12 cellular contexts compared by ENCODE assay signal in genomic region chr11:6657346-6657745, GRCh38. TPM values are rescaled to one million over a fixed set of nuclear protein-coding genes. Genes with fewer than 3 reads are reported as not detected.
DNase-seq lines count a peak whose midpoint lies in the region; ATAC-seq and TF ChIP-seq lines count a peak whose summit lies in the region.
"Had no signal": no experiment of that assay in that cellular context is flagged by ENCODE, and none has a peak within 500 bp of the region (broad histone marks: within the 10 kb centered on the region; RNA-seq: fewer than 3 reads in every experiment).

No MANE protein-coding gene starts in this region.

- H3K27ac Mint-ChIP-seq in brain (peak overlapping the region; percentile 67 to 98 (median 97)), neural progenitor cell (no peak overlapping the region)

- in situ Hi-C loops in IMR-90 (cut with MboI; ENCODE audit: low sequenced_read_pairs): no loop called here

- H2BK20ac ChIP-seq in IMR-90 (ENCODE audit: low read depth, low read length): no peak overlapping the region

- H3K14ac ChIP-seq in IMR-90 (replicated peaks; ENCODE audit: low read depth, low read length): no peak overlapping the region

- H3K18ac ChIP-seq in IMR-90 (ENCODE audit: low read depth, low read length): no peak overlapping the region

- H2BK5ac ChIP-seq in IMR-90 (ENCODE audit: low read depth, low read length, poor library complexity, severe bottlenecking): no peak overlapping the region

- H4K8ac ChIP-seq in IMR-90 (ENCODE audit: low read depth in 2 of 2, low read length in 2 of 2): no peak overlapping the region

- peak; percentile 28 for DNase-seq in IMR-90
- no peak for DNase-seq in neural progenitor cell (ENCODE audit: low spot score)
- no peak for DNase-seq in A172 (ENCODE audit: low spot score)
- DNase-seq: esophagus squamous epithelium, NCI-H446 treated with DMSO at 0.1 percent for 48 hours, PC-3, stomach had no signal

- H3K4me1 ChIP-seq in IMR-90 (ENCODE audit: control insufficient read depth, insufficient read depth, low read length) (peaks cover 5% of the 10 kb centered on the region), neural progenitor cell (peaks cover 3% of the 10 kb centered on the region)

- H3K9me3 Mint-ChIP-seq in brain (no peaks in the 10 kb centered on the region), neural progenitor cell (no peaks in the 10 kb centered on the region)

- peaks cover 3 to 17% of the 10 kb centered on the region in 2 experiments; a peak in 2 of 4 replicates for H3K79me1 ChIP-seq in IMR-90 (ENCODE audit: low read depth in 1 of 2, low read length in 2 of 2)

- no peak overlapping the region for H4K5ac ChIP-seq in IMR-90 (ENCODE audit: low read depth, low read length)

- H2AK9ac ChIP-seq in IMR-90 (replicated peaks; ENCODE audit: low read depth, low read length, poor library complexity): no peak overlapping the region

- no peak overlapping the region for H2BK15ac ChIP-seq in IMR-90 (ENCODE audit: low read depth, low read length)

- no peak overlapping the region for H2BK120ac ChIP-seq in IMR-90 (ENCODE audit: low read depth, low read length)

- dilution Hi-C loops in IMR-90 (cut with HindIII; ENCODE audit: low sequenced_read_pairs, unreplicated experiment): no loop called here

- H3K36me3 Mint-ChIP-seq in brain (no peaks in the 10 kb centered on the region), neural progenitor cell (no peaks in the 10 kb centered on the region)

- TF ChIP-seq CTCF in IMR-90 (conservative IDR thresholded peaks at IDR 0.05; ENCODE audit: low read depth, low read length) (no peak), brain (conservative IDR thresholded peaks at IDR 0.05) (no peak), neural progenitor cell (IDR thresholded peaks at IDR 0.05) (no peak)

- H3K27ac ChIP-seq in IMR-90 (ENCODE audit: insufficient read depth, low read length): no peak overlapping the region
- no peak overlapping the region for H3K27ac ChIP-seq in neural progenitor cell
- H3K27ac ChIP-seq: C4-2B, neutrophil had no signal

- H3K9ac ChIP-seq in IMR-90 (ENCODE audit: low read depth, low read length) (no peak overlapping the region), neural progenitor cell (no peak overlapping the region)

- H3K4me1 Mint-ChIP-seq in brain: peaks cover 16% of the 10 kb centered on the region
- H3K4me1 Mint-ChIP-seq in neural progenitor cell: peaks cover 11% of the 10 kb centered on the region

- peaks cover 5% of the 10 kb centered on the region for H3K27me3 Mint-ChIP-seq in brain
- H3K27me3 Mint-ChIP-seq in neural progenitor cell (ENCODE audit: insufficient read depth, low read depth): peaks cover 5% of the 10 kb centered on the region

- H4K91ac ChIP-seq in IMR-90 (ENCODE audit: insufficient read depth, low read depth, low read length): no peak overlapping the region

- peaks cover 15% of the 10 kb centered on the region for H3K27me3 ChIP-seq in IMR-90 (ENCODE audit: control insufficient read depth, insufficient read depth, low read length)
- H3K27me3 ChIP-seq in neural progenitor cell: peaks cover 61% of the 10 kb centered on the region

- no peak overlapping the region for H3K56ac ChIP-seq in IMR-90 (ENCODE audit: extremely low read depth, insufficient read depth, low read length)

- H3K23ac ChIP-seq in IMR-90 (ENCODE audit: low read depth, low read length): no peak overlapping the region

- H3K9me1 ChIP-seq in IMR-90 (ENCODE audit: insufficient read depth, low read length): peaks cover 16% of the 10 kb centered on the region

- WGBS in IMR-90 (ENCODE audit: extremely low coverage in 2 of 2, insufficient read length in 1 of 2), 2 experiments: no CpG with 5 or more reads among the region's 1 CpG

- H3F3A ChIP-seq in neural progenitor cell (ENCODE audit: low read depth): peaks cover 7% of the 10 kb centered on the region

- H3K4ac ChIP-seq in IMR-90 (ENCODE audit: low read depth, low read length): no peak overlapping the region

- H3K9me3 ChIP-seq in IMR-90 (ENCODE audit: control insufficient read depth, insufficient read depth, low read length) (no peaks in the 10 kb centered on the region), neural progenitor cell (ENCODE audit: low read depth) (no peaks in the 10 kb centered on the region)
- H3K9me3 ChIP-seq: esophagus squamous epithelium, neutrophil, stomach had no signal

- POLR2A ChIA-PET in IMR-90 (lab: Charles Lee; ENCODE audit: unreplicated experiment): no interaction called here

- H2AFZ ChIP-seq in IMR-90 (replicated peaks; ENCODE audit: low read length, poor library complexity) (no peak overlapping the region), neural progenitor cell (replicated peaks) (no peak overlapping the region)

- ATAC-seq in IMR-90 (ENCODE audit: low read depth) (no peak; the same call in 1 of the 2 replicates), GM19467 (IDR thresholded peaks at IDR 0.05; ENCODE audit: unreplicated experiment) (no peak)
- ATAC-seq: PC-3 had no signal

- H3K36me3 ChIP-seq in IMR-90 (ENCODE audit: control insufficient read depth, insufficient read depth, low read length): no peaks in the 10 kb centered on the region
- H3K36me3 ChIP-seq in neural progenitor cell: no peaks in the 10 kb centered on the region
- H3K36me3 ChIP-seq: esophagus squamous epithelium, neutrophil, stomach had no signal

- TF ChIP-seq RAD21 in IMR-90 (IDR thresholded peaks at IDR 0.05; ENCODE audit: low read length): no peak

- no peak overlapping the region for H2AK5ac ChIP-seq in IMR-90 (ENCODE audit: low read depth, low read length)

- H3K79me2 ChIP-seq in neural progenitor cell (ENCODE audit: low read depth): no peaks in the 10 kb centered on the region

- no TSS peak for BruUV-seq in IMR-90 (replicated peaks; lab: Mats Ljungman, UMichigan)

- CTCF ChIA-PET in IMR-90 (lab: Yijun Ruan, JAX): no interaction called here

- H4K20me1 ChIP-seq in IMR-90 (ENCODE audit: insufficient read depth, low read length) (0 out of 2 replicates have a peak, but pooled peaks cover 3% of the 10 kb centered on the region), neural progenitor cell (ENCODE audit: low read depth) (no peaks in the 10 kb centered on the region)

- H3K4me3 Mint-ChIP-seq in brain: peak overlapping the region; percentile 88 to 93 (median 91)
- peak overlapping the region; percentile 87 for H3K4me3 Mint-ChIP-seq in neural progenitor cell

- H3K4me2 ChIP-seq in IMR-90 (ENCODE audit: low read depth, low read length) (no peak overlapping the region), neural progenitor cell (no peak overlapping the region)

- intact Hi-C loops in IMR-90 (cut with micrococcal nuclease): no loop called here

- TF ChIP-seq POLR2A in IMR-90 (IDR thresholded peaks at IDR 0.05; ENCODE audit: low read depth, low read length): no peak

- no peak overlapping the region for H3K4me3 ChIP-seq in IMR-90 (ENCODE audit: insufficient read depth, low read depth, low read length)
- no peak overlapping the region for H3K4me3 ChIP-seq in neural progenitor cell
- H3K4me3 ChIP-seq: coronary artery, esophagus squamous epithelium had no signal

TF ChIP-seq in IMR-90, 13 proteins besides CTCF, POLR2A, EP300 and RAD21:
- no peak for TF ChIP-seq BHLHE40 (IDR thresholded peaks at IDR 0.05; ENCODE audit: low read depth, low read length)
- peak; percentile 70 for TF ChIP-seq RCOR1 (IDR thresholded peaks at IDR 0.05; ENCODE audit: insufficient replicate concordance, low read length)

RNA-seq across cellular contexts. Expression of gene DCHS1, which starts 1.7 kb away (rescaled TPM):
- 1.4 and 1.7 TPM in 2 replicates for total RNA-seq in IMR-90 (2012; rRNA removed)
- polyA plus RNA-seq in IMR-90 (2012; rRNA removed): 3.3 and 3.8 TPM in 2 replicates
- 2.0 and 3.8 TPM in 2 replicates for polyA plus RNA-seq in IMR-90 (2012; cell fraction: cytosol; rRNA removed)
- 6.7 and 13.0 TPM in 2 replicates for polyA plus RNA-seq in IMR-90 (2012; cell fraction: nucleus; rRNA removed; ENCODE audit: low replicate concordance)
- 23.4 TPM for polyA plus RNA-seq in brain (ENCODE audit: insufficient read depth, low read depth, low replicate concordance)
- total RNA-seq in neural progenitor cell (ENCODE audit: low replicate concordance): 4.5 and 9.0 TPM in 2 replicates
- total RNA-seq in A172 (2014; rRNA removed; shearing (Covaris generic)): 2.3 and 3.8 TPM in 2 replicates

RNA-seq across cellular contexts. Expression of gene MRPL17, which starts 25.8 kb away (rescaled TPM):
- 65.8 and 70.3 TPM in 2 replicates for total RNA-seq in IMR-90 (2012; rRNA removed)
- 85.2 and 97.5 TPM in 2 replicates for polyA plus RNA-seq in IMR-90 (2012; rRNA removed)
- 62.0 and 80.4 TPM in 2 replicates for polyA plus RNA-seq in IMR-90 (2012; cell fraction: cytosol; rRNA removed)
- polyA plus RNA-seq in IMR-90 (2012; cell fraction: nucleus; rRNA removed; ENCODE audit: low replicate concordance): 19.4 and 28.9 TPM in 2 replicates
- polyA plus RNA-seq in brain (ENCODE audit: insufficient read depth, low read depth, low replicate concordance): 37.5 TPM
- total RNA-seq in neural progenitor cell (ENCODE audit: low replicate concordance): 24.3 and 30.9 TPM in 2 replicates
- total RNA-seq in A172 (2014; rRNA removed; shearing (Covaris generic)): 121 and 417 TPM in 2 replicates

RNA-seq across cellular contexts. Expression of gene TPP1, which starts 38.1 kb away (rescaled TPM):
- total RNA-seq in IMR-90 (2012; rRNA removed) (16.7 and 33.5 TPM in 2 replicates), neural progenitor cell (ENCODE audit: low replicate concordance) (9.9 and 28.8 TPM in 2 replicates)
- polyA plus RNA-seq in IMR-90 (2012; rRNA removed) (66.2 and 108 TPM in 2 replicates), brain (ENCODE audit: insufficient read depth, low read depth, low replicate concordance) (123 TPM)
- polyA plus RNA-seq in IMR-90 (2012; cell fraction: cytosol; rRNA removed): 41.8 and 75.0 TPM in 2 replicates
- polyA plus RNA-seq in IMR-90 (2012; cell fraction: nucleus; rRNA removed; ENCODE audit: low replicate concordance): 76.6 and 101 TPM in 2 replicates
- 31.7 and 34.9 TPM in 2 replicates for total RNA-seq in A172 (2014; rRNA removed; shearing (Covaris generic))

RNA-seq across cellular contexts. Expression of gene TAF10, which starts 45.3 kb away (rescaled TPM):
- total RNA-seq in IMR-90 (2012; rRNA removed) (18.6 and 24.4 TPM in 2 replicates), neural progenitor cell (ENCODE audit: low replicate concordance) (34.1 and 58.0 TPM in 2 replicates)
- polyA plus RNA-seq in IMR-90 (2012; rRNA removed) (132 and 180 TPM in 2 replicates), brain (ENCODE audit: insufficient read depth, low read depth, low replicate concordance) (147 TPM)
- polyA plus RNA-seq in IMR-90 (2012; cell fraction: cytosol; rRNA removed): 73.3 and 76.1 TPM in 2 replicates
- polyA plus RNA-seq in IMR-90 (2012; cell fraction: nucleus; rRNA removed; ENCODE audit: low replicate concordance): 71.9 and 78.4 TPM in 2 replicates
- 53.6 and 67.5 TPM in 2 replicates for total RNA-seq in A172 (2014; rRNA removed; shearing (Covaris generic))

RNA-seq across cellular contexts. Expression of gene ILK, which starts 53.8 kb away (rescaled TPM):
- total RNA-seq in IMR-90 (2012; rRNA removed) (272 and 339 TPM in 2 replicates), neural progenitor cell (ENCODE audit: low replicate concordance) (85.6 and 98.7 TPM in 2 replicates)
- polyA plus RNA-seq in IMR-90 (2012; rRNA removed) (367 and 389 TPM in 2 replicates), brain (ENCODE audit: insufficient read depth, low read depth, low replicate concordance) (91.0 TPM)
- 266 and 365 TPM in 2 replicates for polyA plus RNA-seq in IMR-90 (2012; cell fraction: cytosol; rRNA removed)
- polyA plus RNA-seq in IMR-90 (2012; cell fraction: nucleus; rRNA removed; ENCODE audit: low replicate concordance): 346 and 590 TPM in 2 replicates
- 210 and 231 TPM in 2 replicates for total RNA-seq in A172 (2014; rRNA removed; shearing (Covaris generic))
